ENCODE assay signal across 6 cellular contexts in the genomic region with DNA sequence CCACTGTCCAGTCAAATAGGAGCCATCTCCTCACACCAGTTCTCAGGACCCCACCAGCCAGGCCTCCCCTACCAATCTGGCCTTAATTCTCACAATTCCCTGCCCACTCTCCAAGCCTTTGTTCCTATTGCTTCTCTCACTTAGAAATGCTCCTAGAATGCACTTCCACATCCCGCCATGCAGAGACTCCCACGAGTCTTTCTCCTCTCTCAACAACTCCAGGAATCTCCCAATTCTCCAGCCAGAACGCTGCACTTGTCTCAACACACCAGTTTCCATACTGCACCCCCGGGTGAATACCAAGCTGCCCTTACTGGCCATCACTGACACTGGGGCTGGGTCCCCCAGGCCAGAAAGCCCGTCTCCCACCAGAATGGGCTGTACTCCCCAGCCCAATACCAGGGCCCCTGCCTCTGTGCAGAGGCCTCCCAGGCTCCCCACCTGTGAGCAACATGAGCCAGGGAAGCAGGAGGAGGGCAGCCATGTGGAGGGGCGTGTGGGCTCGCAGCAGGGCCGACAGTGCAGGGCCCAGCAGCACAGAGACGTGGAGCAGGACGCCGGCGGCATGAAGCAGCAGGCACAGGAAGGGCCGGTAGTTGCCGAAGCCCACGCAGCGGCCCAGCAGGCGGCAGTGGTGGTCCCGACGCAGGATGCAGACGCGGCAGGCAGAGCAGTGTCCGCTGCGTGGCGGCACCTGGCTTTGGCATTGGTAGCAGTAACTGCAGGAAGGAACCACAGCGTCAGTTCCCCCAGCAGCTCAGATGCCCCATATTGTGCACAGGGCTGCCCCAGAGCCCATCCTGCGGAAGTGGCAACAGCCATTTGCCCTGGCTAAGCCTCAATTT. TPM values are rescaled to one million over a fixed set of nuclear protein-coding genes. Genes with fewer than 3 reads are reported as not detected.
DNase-seq lines count a peak whose midpoint lies in the region; ATAC-seq and TF ChIP-seq lines count a peak whose summit lies in the region.

No MANE protein-coding gene starts in this region.

- no peaks in the 10 kb centered on the region for H3K27me3 ChIP-seq in left ventricle myocardium inferior (ENCODE audit: low read depth)

- DNase-seq in activated CD8-positive, alpha-beta memory T cell treated with anti-CD3 and anti-CD28 coated beads, Interleukin-2, amount 50 U/mL, for 24 hours (ENCODE audit: extremely low read depth), result peak; percentile 20
- DNase-seq in left ventricle myocardium inferior (peak; percentile 28), NCI-H1436 treated with DMSO at 0.1 percent for 48 hours (lab: John Stamatoyannopoulos, UW) (no peak), GOT3 (lab: John Stamatoyannopoulos, UW) (no peak)
- peak; percentile 73 for DNase-seq in stimulated activated naive CD8-positive, alpha-beta T cell treated with anti-CD3 and anti-CD28 coated beads, Interleukin-15, Interleukin-2, amounts not matched to agents 100 U/mL and 50 U/mL, for 24 hours

- intact Hi-C loops in left ventricle myocardium inferior (cut with micrococcal nuclease), result no loop called here

- H3K9me3 ChIP-seq in left ventricle myocardium inferior (replicated peaks), result no peaks in the 10 kb centered on the region

- TF ChIP-seq CTCF in left ventricle myocardium inferior (IDR thresholded peaks at IDR 0.05; ENCODE audit: borderline replicate concordance), result no peak

- H3K4me1 ChIP-seq in left ventricle myocardium inferior, result peaks cover 36% of the 10 kb centered on the region

- peaks cover 45% of the 10 kb centered on the region for H3K36me3 ChIP-seq in left ventricle myocardium inferior

- no peak overlapping the region for H3K27ac ChIP-seq in left ventricle myocardium inferior (replicated peaks)

- peak overlapping the region; percentile 8 for H3K4me3 ChIP-seq in left ventricle myocardium inferior

- ATAC-seq in GM21423 (IDR thresholded peaks at IDR 0.05; ENCODE audit: unreplicated experiment), result peak; percentile 32
- peak; percentile 41 for ATAC-seq in stimulated activated naive CD8-positive, alpha-beta T cell treated with anti-CD3 and anti-CD28 coated beads, Interleukin-15, Interleukin-2, amounts not matched to agents 100 U/mL and 50 U/mL, for 24 hours

RNA-seq across cellular contexts. Expression of gene ZDHHC24, which starts 2.4 kb away (rescaled TPM):
- total RNA-seq in left ventricle myocardium inferior, result 5.2 TPM

RNA-seq across cellular contexts. Expression of gene ACTN3, which starts 3.2 kb away (rescaled TPM):
- total RNA-seq in left ventricle myocardium inferior, result not detected

RNA-seq across cellular contexts. Expression of gene CTSF, which starts 24.9 kb away (rescaled TPM):
- total RNA-seq in left ventricle myocardium inferior, result 48.6 TPM

RNA-seq across cellular contexts. Expression of gene BBS1, which starts 33.0 kb away (rescaled TPM):
- 16.9 TPM for total RNA-seq in left ventricle myocardium inferior

RNA-seq across cellular contexts. Expression of gene CCDC87, which starts 49.4 kb away (rescaled TPM):
- total RNA-seq in left ventricle myocardium inferior, result 0.41 TPM

Comparison
In these comparisons a context has a peak if more than half of its experiments do, and no peak if none do; other contexts are left out.
1. DNase-seq: peak in activated CD8-positive, alpha-beta memory T cell treated with anti-CD3 and anti-CD28 coated beads, Interleukin-2, amount 50 U/mL, for 24 hours (single experiment), left ventricle myocardium inferior (single experiment) and stimulated activated naive CD8-positive, alpha-beta T cell treated with anti-CD3 and anti-CD28 coated beads, Interleukin-15, Interleukin-2, amounts not matched to agents 100 U/mL and 50 U/mL, for 24 hours (single experiment); none in NCI-H1436 treated with DMSO at 0.1 percent for 48 hours (single experiment) and GOT3 (single experiment).